ENCODE assay signal across 14 cellular contexts in the genomic region with DNA sequence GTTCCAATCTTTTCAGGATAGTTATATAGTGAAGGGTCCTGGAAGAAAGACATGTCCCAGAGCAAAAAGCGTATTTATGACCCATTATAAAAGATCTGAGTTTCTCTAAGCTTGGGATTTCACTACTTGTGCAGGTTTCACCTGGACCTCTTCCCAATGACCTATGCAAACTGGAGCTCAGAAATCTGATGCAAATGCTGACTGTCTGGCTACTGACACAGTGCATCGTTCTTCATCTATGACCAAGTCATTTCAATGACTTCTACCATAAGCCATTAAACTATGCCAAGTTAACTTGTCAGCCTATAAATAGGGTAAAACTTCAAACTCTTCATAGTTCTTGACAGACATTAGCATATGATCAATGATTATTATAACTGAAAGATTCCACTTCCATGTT. TPM values are rescaled to one million over a fixed set of nuclear protein-coding genes. Genes with fewer than 3 reads are reported as not detected.
A peak's percentile ranks its signal among the peaks of the same experiment; 100 is the strongest.
DNase-seq lines count a peak whose midpoint lies in the region; ATAC-seq, FAIRE-seq and TF ChIP-seq lines count a peak whose summit lies in the region.
"Had no signal": no experiment of that assay in that cellular context is flagged by ENCODE, and none has a peak within 500 bp of the region (broad histone marks: within the 10 kb centered on the region; RNA-seq: fewer than 3 reads in every experiment).

No MANE protein-coding gene starts in this region.

- H4K20me1 ChIP-seq in K562 (replicated peaks; ENCODE audit: control insufficient read depth, insufficient read depth, low read length): no peaks in the 10 kb centered on the region

- BruUV-seq in K562 (replicated peaks; lab: Mats Ljungman, UMichigan): no TSS peak

- ATAC-seq in K562: peak; percentile 44
- ATAC-seq in right lobe of liver: peak; percentile 33 to 72 (median 58)
- ATAC-seq in GM21423 (IDR thresholded peaks at IDR 0.05; ENCODE audit: unreplicated experiment): no peak
- no peak for ATAC-seq in HG02798 (IDR thresholded peaks at IDR 0.05; ENCODE audit: poor library complexity, unreplicated experiment)
- ATAC-seq: A549 had no signal

- H3K9ac ChIP-seq in K562 (ENCODE audit: insufficient read depth in 1 of 2, low read depth in 2 of 2, low read length in 2 of 2): no peak overlapping the region

- H2AFZ ChIP-seq in K562 (ENCODE audit: low read depth, low read length): no peak overlapping the region

- H3K79me2 ChIP-seq in K562 (ENCODE audit: control insufficient read depth, insufficient read depth, low read length): peaks cover 73% of the 10 kb centered on the region

- TF ChIP-seq EP300 in K562 (IDR thresholded peaks at IDR 0.05; ENCODE audit: low read length): no peak

- peak overlapping the region; percentile 40; the same call in 1 of the 2 replicates for H3K4me2 ChIP-seq in K562 (ENCODE audit: insufficient read depth, low read length)

- H3K27ac ChIP-seq in HEK293 (ENCODE audit: extremely low read depth, low read depth, low read length) (no peak overlapping the region), K562 (ENCODE audit: extremely low read depth, low read depth, low read length) (no peak overlapping the region), right lobe of liver (no peak overlapping the region)

- FAIRE-seq in K562 (lab: Jason Lieb, UNC): no peak
- FAIRE-seq: A549, GM12892 had no signal

- POLR2A ChIA-PET in HEK293 (lab: Yijun Ruan, JAX): no interaction called here
- POLR2A ChIA-PET in K562 (lab: Yijun Ruan, JAX): interaction anchor here (1.0 to 2.2 kb wide), 3 partner anchors 9 to 13 kb away, joined by 3 to 10 read pairs (median 4); partner anchors contain the start of gene STAG1

- no peak for DNase-seq in K562 (ENCODE audit: extremely low read depth in 1 of 4, low spot score in 3 of 4)
- no peak for DNase-seq in right lobe of liver
- DNase-seq in NCI-H2107 treated with DMSO at 0.1 percent for 48 hours (lab: John Stamatoyannopoulos, UW; ENCODE audit: unreplicated experiment): no peak
- no peak for DNase-seq in NCI-H82 treated with DMSO at 0.1 percent for 48 hours (lab: John Stamatoyannopoulos, UW; ENCODE audit: unreplicated experiment)
- DNase-seq: Caco-2; CD8-positive, alpha-beta memory T cell; DND-41; GDM1; H7 had no signal

- no peaks in the 10 kb centered on the region for H3K9me1 ChIP-seq in K562 (ENCODE audit: control insufficient read depth, insufficient read depth, low read length)

- TF ChIP-seq CTCF in HEK293 (tag by site-specific recombination; IDR thresholded peaks at IDR 0.05) (no peak), K562 (IDR thresholded peaks at IDR 0.05 in 2 of 3, conservative IDR thresholded peaks at IDR 0.05 in 1 of 3; ENCODE audit: insufficient read depth in 2 of 3, low read depth in 1 of 3, low read length in 3 of 3) (no peak), right lobe of liver (IDR thresholded peaks at IDR 0.05) (no peak)

- H3K27me3 ChIP-seq in K562 (ENCODE audit: control insufficient read depth in 2 of 2, insufficient read depth in 2 of 2, low read length in 2 of 2) (no peaks in the 10 kb centered on the region), right lobe of liver (no peaks in the 10 kb centered on the region)

- H3K4me3 ChIP-seq in HEK293 (ENCODE audit: low read depth, low read length): no peak overlapping the region
- H3K4me3 ChIP-seq in K562: no peak overlapping the region
- no peak overlapping the region for H3K4me3 ChIP-seq in right lobe of liver
- H3K4me3 ChIP-seq: A549 had no signal

- H3K4me1 ChIP-seq in HEK293 (ENCODE audit: control insufficient read depth, insufficient read depth, low read length) (no peaks in the 10 kb centered on the region), K562 (replicated peaks in 1 of 2; ENCODE audit: control insufficient read depth in 2 of 2, insufficient read depth in 2 of 2, low read length in 2 of 2) (peaks cover 2 to 5% of the 10 kb centered on the region in 2 experiments; a peak in 3 of 5 replicates), right lobe of liver (peaks cover 0 to 7% (median 3%) of the 10 kb centered on the region in 4 donors)
- H3K4me1 ChIP-seq: Caco-2 had no signal

- TF ChIP-seq RAD21 in K562 (CRISPR knock-in tag; conservative IDR thresholded peaks at IDR 0.05 in 1 of 2, IDR thresholded peaks at IDR 0.05 in 1 of 2): no peak

- in situ Hi-C loops in K562 (cut with MboI): no loop called here

- CTCF ChIA-PET in HEK293 (lab: Yijun Ruan, JAX): no interaction called here
- CTCF ChIA-PET in K562 (lab: Yijun Ruan, JAX; ENCODE audit: low intra/inter-chr PET ratio): no interaction called here

- no peaks in the 10 kb centered on the region for H3K36me3 ChIP-seq in HEK293 (ENCODE audit: control insufficient read depth in 2 of 2, insufficient read depth in 1 of 2, low read length in 2 of 2)
- no peaks in the 10 kb centered on the region for H3K36me3 ChIP-seq in K562 (ENCODE audit: control insufficient read depth, insufficient read depth, low read length)
- H3K36me3 ChIP-seq in right lobe of liver: no peaks in the 10 kb centered on the region

- intact Hi-C loops in K562 (cut with micrococcal nuclease): no loop called here
- intact Hi-C loops in right lobe of liver (cut with DNase I): no loop called here

- H3K9me3 ChIP-seq in HEK293 (ENCODE audit: control insufficient read depth, insufficient read depth, low read depth, low read length) (no peaks in the 10 kb centered on the region), K562 (replicated peaks; ENCODE audit: control insufficient read depth, insufficient read depth, low read depth, low read length) (no peaks in the 10 kb centered on the region), right lobe of liver (no peaks in the 10 kb centered on the region)
- H3K9me3 ChIP-seq: A549, Caco-2 had no signal

- WGBS in K562 (ENCODE audit: insufficient coverage, low coverage, missing lambda C conversion rate): 67% methylated on average over 2 of the region's 2 CpGs
- 61% methylated on average over 2 of the region's 2 CpGs for WGBS in right lobe of liver (ENCODE audit: insufficient coverage, low coverage, low lambda C conversion rate, missing lambda C conversion rate)

- TF ChIP-seq POLR2A in K562 (conservative IDR thresholded peaks at IDR 0.05) (no peak), right lobe of liver (IDR thresholded peaks at IDR 0.05) (no peak)

TF ChIP-seq in HEK293, 187 proteins besides CTCF, POLR2A, EP300 and RAD21:
- TF ChIP-seq ZNF555 (tag by site-specific recombination; conservative IDR thresholded peaks at IDR 0.05) (no peak), ZIC2 (tag by site-specific recombination; IDR thresholded peaks at IDR 0.05) (no peak), TRIM28 (IDR thresholded peaks at IDR 0.05; ENCODE audit: borderline replicate concordance, low read length) (0 out of 2 replicates have a peak, but pooled peaks have one; percentile 20), PRDM1 (tag by site-specific recombination; IDR thresholded peaks at IDR 0.05) (0 out of 2 replicates have a peak, but pooled peaks have one; percentile 19)

TF ChIP-seq in K562, 482 proteins besides CTCF, POLR2A, EP300 and RAD21:
- TF ChIP-seq ZNF589 (CRISPR knock-in tag; IDR thresholded peaks at IDR 0.05; ENCODE audit: low read depth) (no peak), NELFE (IDR thresholded peaks at IDR 0.05; ENCODE audit: insufficient read depth, insufficient read length) (no peak)
- TF ChIP-seq, protein P1, sequence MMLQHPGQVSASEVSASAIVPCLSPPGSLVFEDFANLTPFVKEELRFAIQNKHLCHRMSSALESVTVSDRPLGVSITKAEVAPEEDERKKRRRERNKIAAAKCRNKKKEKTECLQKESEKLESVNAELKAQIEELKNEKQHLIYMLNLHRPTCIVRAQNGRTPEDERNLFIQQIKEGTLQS (IDR thresholded peaks at IDR 0.05): no peak
- TF ChIP-seq, protein P1 (CRISPR knock-in tag; conservative IDR thresholded peaks at IDR 0.05): no peak
- TF ChIP-seq, protein P2, sequence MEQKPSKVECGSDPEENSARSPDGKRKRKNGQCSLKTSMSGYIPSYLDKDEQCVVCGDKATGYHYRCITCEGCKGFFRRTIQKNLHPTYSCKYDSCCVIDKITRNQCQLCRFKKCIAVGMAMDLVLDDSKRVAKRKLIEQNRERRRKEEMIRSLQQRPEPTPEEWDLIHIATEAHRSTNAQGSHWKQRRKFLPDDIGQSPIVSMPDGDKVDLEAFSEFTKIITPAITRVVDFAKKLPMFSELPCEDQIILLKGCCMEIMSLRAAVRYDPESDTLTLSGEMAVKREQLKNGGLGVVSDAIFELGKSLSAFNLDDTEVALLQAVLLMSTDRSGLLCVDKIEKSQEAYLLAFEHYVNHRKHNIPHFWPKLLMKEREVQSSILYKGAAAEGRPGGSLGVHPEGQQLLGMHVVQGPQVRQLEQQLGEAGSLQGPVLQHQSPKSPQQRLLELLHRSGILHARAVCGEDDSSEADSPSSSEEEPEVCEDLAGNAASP (IDR thresholded peaks at IDR 0.05): no peak

RNA-seq across cellular contexts. Expression of gene STAG1, which starts 11.1 kb away (rescaled TPM):
- 10.7 and 41.9 TPM in 2 replicates for total RNA-seq in K562 (2011; cell fraction: chromatin; rRNA removed; ENCODE audit: low replicate concordance)
- total RNA-seq in K562 (2011; cell fraction: nucleolus; rRNA removed): 4.2 and 7.6 TPM in 2 replicates
- 15.5 and 17.0 TPM in 2 replicates for total RNA-seq in K562 (2011; cell fraction: nucleoplasm; rRNA removed)
- total RNA-seq in K562 (2014; rRNA removed): 8.0 and 8.2 TPM in 2 replicates
- total RNA-seq in K562 (2014; rRNA removed; fragmentation: Illumina TruSeq; extraction: Trizol): 15.1 and 18.4 TPM in 2 replicates
- 15.5 and 17.7 TPM in 2 replicates for total RNA-seq in K562 (2015; rRNA removed; fragmentation: Illumina TruSeq; extraction: Trizol)
- 12.1 and 14.8 TPM in 2 replicates for total RNA-seq in K562 (2021)
- polyA plus RNA-seq in K562 (2011; rRNA removed): 4.7 and 8.8 TPM in 2 replicates
- 1.2 and 2.2 TPM in 2 replicates for polyA plus RNA-seq in K562 (2011; cell fraction: cytosol; rRNA removed)
- 2.9 and 3.1 TPM in 2 replicates for polyA plus RNA-seq in K562 (2011; cell fraction: nucleus; rRNA removed)
- 5.7 and 6.9 TPM in 2 replicates for polyA plus RNA-seq in K562 (2012)
- 8.1 and 9.1 TPM in 2 replicates for polyA plus RNA-seq in K562 (2014; fragmentation: Illumina TruSeq; extraction: Trizol)
- polyA plus RNA-seq in K562 (2014; fragmentation: Nextera tagmentation; extraction: Ambion mirVana): 1 to 10 TPM; 2.7 to 3.9 TPM
- 6.7 and 6.8 TPM in 2 replicates for polyA plus RNA-seq in K562 (2014; rRNA removed)
- 20.7 TPM in 2 replicates for polyA minus RNA-seq in K562 (2011; rRNA and poly(A)+ RNA removed)
- 4.4 and 6.0 TPM in 2 replicates for polyA minus RNA-seq in K562 (2011; cell fraction: cytosol; rRNA and poly(A)+ RNA removed)
- polyA minus RNA-seq in K562 (2011; cell fraction: nucleus; rRNA and poly(A)+ RNA removed): 5.9 and 10.9 TPM in 2 replicates
- total RNA-seq in right lobe of liver: 10 to 100 TPM in 5 of 6 experiments, 1 to 10 TPM in 1; 8.2 to 18.5 (median 12.7) TPM

Comparison
In these comparisons a context has a peak if more than half of its experiments do, and no peak if none do; other contexts are left out.
1. ATAC-seq: peak in K562 (single experiment) and right lobe of liver (4 of 4); none in GM21423 (single experiment) and HG02798 (single experiment).
2. Of the 44 proteins assayed by ChIP-seq in both K562 and HEK293: peak only in K562: none; only in HEK293: TRIM28; in both: none; in neither: 43.